9 cellular contexts compared by ENCODE assay signal in the genomic region with DNA sequence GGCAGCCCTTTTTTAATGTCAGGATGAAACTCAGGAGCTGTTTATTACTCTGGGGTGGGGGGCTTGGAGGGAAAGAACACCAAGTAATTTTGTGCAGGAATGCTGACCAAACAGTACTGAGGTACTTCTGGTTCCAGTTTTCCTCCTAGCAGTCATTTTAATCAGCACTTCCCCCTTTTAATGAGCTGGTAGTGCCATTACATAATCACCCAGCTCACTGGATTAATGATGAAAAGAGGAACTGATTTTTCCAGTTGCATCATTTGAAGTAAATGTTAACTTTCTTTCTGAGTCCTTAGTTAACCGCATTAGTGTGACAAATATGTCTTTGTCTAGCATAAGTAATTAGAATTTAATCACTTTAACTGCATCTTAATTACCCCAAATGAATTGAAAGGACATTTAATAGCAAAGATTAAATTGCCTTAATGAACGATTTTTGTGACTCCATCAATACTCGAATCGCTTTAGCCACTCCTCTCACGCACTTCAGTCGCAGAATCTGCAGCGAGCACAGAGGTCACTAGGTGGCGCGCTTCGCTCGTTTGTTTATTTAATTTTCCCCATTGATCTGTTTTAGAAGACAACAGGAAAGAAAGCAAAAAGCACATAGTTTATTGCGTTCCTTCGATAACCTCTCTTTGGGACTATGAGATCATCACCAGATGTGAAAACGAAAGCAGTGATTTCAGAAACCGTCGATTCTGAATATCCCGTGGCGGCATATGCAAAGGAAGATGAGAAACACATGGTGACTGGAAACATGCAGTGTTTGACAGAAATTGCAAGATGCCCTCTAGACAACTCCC. TPM values are rescaled to one million over a fixed set of nuclear protein-coding genes. Genes with fewer than 3 reads are reported as not detected.
DNase-seq lines count a peak whose midpoint lies in the region; ATAC-seq and TF ChIP-seq lines count a peak whose summit lies in the region.
"Had no signal": no experiment of that assay in that cellular context is flagged by ENCODE, and none has a peak within 500 bp of the region (broad histone marks: within the 10 kb centered on the region; RNA-seq: fewer than 3 reads in every experiment).

No MANE protein-coding gene starts in this region.

- no peaks in the 10 kb centered on the region for H3K9me3 ChIP-seq in psoas muscle

- no peaks in the 10 kb centered on the region for H3K36me3 Mint-ChIP-seq in activated naive CD4-positive, alpha-beta T cell treated with anti-CD3 and anti-CD28 coated beads for 36 hours (ENCODE audit: low read depth)

- CTCF ChIA-PET in activated naive CD4-positive, alpha-beta T cell treated with anti-CD3 and anti-CD28 coated beads for 36 hours (lab: Charles Lee), result interaction anchor here (0.6 to 0.8 kb wide), 4 partner anchors 8 to 496 kb away, joined by 3 to 4 read pairs (median 3); no protein-coding TSS in a partner anchor

- no peak overlapping the region for H3K27ac ChIP-seq in psoas muscle

- H3K4me1 ChIP-seq in psoas muscle, result peaks cover 18% of the 10 kb centered on the region

- 5 to 6% (median 6%) methylated on average over 18 of the region's 18 CpGs for WGBS in psoas muscle, 3 donors

- TF ChIP-seq CTCF in psoas muscle (IDR thresholded peaks at IDR 0.05), result peak; percentile 90

- H3K27me3 ChIP-seq in psoas muscle (ENCODE audit: insufficient read depth in 3 of 3, low read length in 2 of 3), result peaks cover 6 to 91% (median 30%) of the 10 kb centered on the region in 3 donors

- H3K27ac Mint-ChIP-seq in activated naive CD4-positive, alpha-beta T cell treated with anti-CD3 and anti-CD28 coated beads for 36 hours, result no peak overlapping the region

- TF ChIP-seq RAD21 in Ishikawa (IDR thresholded peaks at IDR 0.05; ENCODE audit: low read depth), result peak; percentile 84

- no peak for TF ChIP-seq EP300 in Ishikawa (IDR thresholded peaks at IDR 0.05; ENCODE audit: borderline replicate concordance)

- peaks cover 24% of the 10 kb centered on the region for H3K4me1 Mint-ChIP-seq in activated naive CD4-positive, alpha-beta T cell treated with anti-CD3 and anti-CD28 coated beads for 36 hours (ENCODE audit: low read depth)

- peak; percentile 60 for DNase-seq in EL
- DNase-seq in SK-MEL-5 (ENCODE audit: low read depth, low spot score), result peak; percentile 77
- peak; percentile 83 for DNase-seq in activated naive CD4-positive, alpha-beta T cell treated with anti-CD3 and anti-CD28 coated beads for 36 hours
- peak; percentile 53 for DNase-seq in globus pallidus (ENCODE audit: low spot score)
- peak; percentile 54 to 76 for DNase-seq in psoas muscle
- DNase-seq in ureter (ENCODE audit: low spot score), result no peak

- H3K36me3 ChIP-seq in psoas muscle (ENCODE audit: insufficient read depth in 1 of 2, low read depth in 1 of 2), result no peaks in the 10 kb centered on the region

- ATAC-seq in GM21528 (IDR thresholded peaks at IDR 0.05; ENCODE audit: low FRiP score, unreplicated experiment) (peak; percentile 55), psoas muscle (peak in 3 of 4 donors; percentile 55 to 78 (median 57))

- peak overlapping the region; percentile 0 for H3K4me3 ChIP-seq in psoas muscle

- in situ Hi-C loops in SK-MEL-5 (cut with HindIII; ENCODE audit: low pct_unique_long_range_greater_than_20kb, low sequenced_read_pairs), result no loop called here

- intact Hi-C loops in activated naive CD4-positive, alpha-beta T cell treated with anti-CD3 and anti-CD28 coated beads for 36 hours (cut with micrococcal nuclease), result loop anchor here (1.0 to 10.0 kb wide), 5 partner anchors 184 to 937 kb away; no protein-coding TSS in a partner anchor
- intact Hi-C loops in psoas muscle (cut with DNase I), result loop anchor here (2.0 to 10.0 kb wide), 5 partner anchors 414 to 937 kb away; no protein-coding TSS in a partner anchor

- H3K27me3 Mint-ChIP-seq in activated naive CD4-positive, alpha-beta T cell treated with anti-CD3 and anti-CD28 coated beads for 36 hours (ENCODE audit: low read depth), result peaks cover 65% of the 10 kb centered on the region

- no peak overlapping the region for H3K4me3 Mint-ChIP-seq in activated naive CD4-positive, alpha-beta T cell treated with anti-CD3 and anti-CD28 coated beads for 36 hours

- H3K9me3 Mint-ChIP-seq in activated naive CD4-positive, alpha-beta T cell treated with anti-CD3 and anti-CD28 coated beads for 36 hours, result no peaks in the 10 kb centered on the region

TF ChIP-seq in Ishikawa, 13 proteins besides CTCF, POLR2A, EP300 and RAD21:
- no peak for TF ChIP-seq NFIC (IDR thresholded peaks at IDR 0.05)
- TF ChIP-seq, protein P1, sequence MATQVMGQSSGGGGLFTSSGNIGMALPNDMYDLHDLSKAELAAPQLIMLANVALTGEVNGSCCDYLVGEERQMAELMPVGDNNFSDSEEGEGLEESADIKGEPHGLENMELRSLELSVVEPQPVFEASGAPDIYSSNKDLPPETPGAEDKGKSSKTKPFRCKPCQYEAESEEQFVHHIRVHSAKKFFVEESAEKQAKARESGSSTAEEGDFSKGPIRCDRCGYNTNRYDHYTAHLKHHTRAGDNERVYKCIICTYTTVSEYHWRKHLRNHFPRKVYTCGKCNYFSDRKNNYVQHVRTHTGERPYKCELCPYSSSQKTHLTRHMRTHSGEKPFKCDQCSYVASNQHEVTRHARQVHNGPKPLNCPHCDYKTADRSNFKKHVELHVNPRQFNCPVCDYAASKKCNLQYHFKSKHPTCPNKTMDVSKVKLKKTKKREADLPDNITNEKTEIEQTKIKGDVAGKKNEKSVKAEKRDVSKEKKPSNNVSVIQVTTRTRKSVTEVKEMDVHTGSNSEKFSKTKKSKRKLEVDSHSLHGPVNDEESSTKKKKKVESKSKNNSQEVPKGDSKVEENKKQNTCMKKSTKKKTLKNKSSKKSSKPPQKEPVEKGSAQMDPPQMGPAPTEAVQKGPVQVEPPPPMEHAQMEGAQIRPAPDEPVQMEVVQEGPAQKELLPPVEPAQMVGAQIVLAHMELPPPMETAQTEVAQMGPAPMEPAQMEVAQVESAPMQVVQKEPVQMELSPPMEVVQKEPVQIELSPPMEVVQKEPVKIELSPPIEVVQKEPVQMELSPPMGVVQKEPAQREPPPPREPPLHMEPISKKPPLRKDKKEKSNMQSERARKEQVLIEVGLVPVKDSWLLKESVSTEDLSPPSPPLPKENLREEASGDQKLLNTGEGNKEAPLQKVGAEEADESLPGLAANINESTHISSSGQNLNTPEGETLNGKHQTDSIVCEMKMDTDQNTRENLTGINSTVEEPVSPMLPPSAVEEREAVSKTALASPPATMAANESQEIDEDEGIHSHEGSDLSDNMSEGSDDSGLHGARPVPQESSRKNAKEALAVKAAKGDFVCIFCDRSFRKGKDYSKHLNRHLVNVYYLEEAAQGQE (IDR thresholded peaks at IDR 0.05; ENCODE audit: low read depth), result no peak
- no peak for TF ChIP-seq TCF12 (IDR thresholded peaks at IDR 0.05; ENCODE audit: low read depth)
- TF ChIP-seq ZBTB7A (IDR thresholded peaks at IDR 0.05; ENCODE audit: low read depth), result no peak
- TF ChIP-seq CEBPB (IDR thresholded peaks at IDR 0.05), result no peak
- no peak for TF ChIP-seq TEAD4 (IDR thresholded peaks at IDR 0.05)
- TF ChIP-seq YY1 (IDR thresholded peaks at IDR 0.05; ENCODE audit: low read depth), result no peak

RNA-seq across cellular contexts. Expression of a gene that starts 9.8 kb away (rescaled TPM):
- total RNA-seq in SK-MEL-5 (2014; rRNA removed; shearing (Covaris generic)), result 5.0 and 6.5 TPM in 2 replicates
- 4.2 and 6.4 TPM in 2 replicates for polyA plus RNA-seq in SK-MEL-5 (2015; cell fraction: cytosol; rRNA removed)
- 9.6 TPM in 2 replicates for polyA plus RNA-seq in SK-MEL-5 (2015; cell fraction: nucleus; rRNA removed)
- total RNA-seq in activated naive CD4-positive, alpha-beta T cell treated with anti-CD3 and anti-CD28 coated beads for 36 hours, result not detected
- total RNA-seq in psoas muscle, result not detected
- polyA plus RNA-seq in psoas muscle, result not detected
- not detected for total RNA-seq in ureter
- total RNA-seq: lower leg skin had no signal
